In genomic region chr12:2414810-2415567, GRCh38 we compare ENCODE assay signal across 26 cellular contexts.
DNase-seq lines count a peak whose midpoint lies in the region; ATAC-seq and TF ChIP-seq lines count a peak whose summit lies in the region.
"Had no signal": no experiment of that assay in that cellular context is flagged by ENCODE, and none has a peak within 500 bp of the region (broad histone marks: within the 10 kb centered on the region; RNA-seq: fewer than 3 reads in every experiment).

No MANE protein-coding gene starts in this region.

- H3K9me3 Mint-ChIP-seq in CD4-positive, alpha-beta memory T cell = no peaks in the 10 kb centered on the region
- H3K9me3 Mint-ChIP-seq: natural killer cell treated with Interleukin-12 subunit alpha and Interleukin-12 subunit beta and Interleukin-15 and Interleukin-18, amount 100 ng/mL, for 72 hours; stimulated activated naive CD8-positive, alpha-beta T cell treated with anti-CD3 and anti-CD28 coated beads, Interleukin-15, amount 100 ng/mL, for 72 hours; T-helper 1 cell treated with Interleukin-12 subunit alpha and Interleukin-12 subunit beta and Interleukin-4 antibody, amounts not matched to agents 30 μg/mL and 1 μg/mL, for 36 hours had no signal

- H3K27ac ChIP-seq in GM23248 (no peak overlapping the region), PC-3 (ENCODE audit: low read length) (no peak overlapping the region), spleen (peak overlapping the region in 1 of 8 donors; percentile 8)
- no peak overlapping the region for H3K27ac ChIP-seq in CD4-positive, alpha-beta memory T cell (ENCODE audit: low read depth, low read length)
- H3K27ac ChIP-seq: cardiac muscle cell, upper lobe of left lung, VCaP had no signal

- TF ChIP-seq CTCF in PC-3 (conservative IDR thresholded peaks at IDR 0.05; ENCODE audit: low read depth, low read length) (0 out of 2 replicates have a peak, but pooled peaks have one; percentile 8), spleen (IDR thresholded peaks at IDR 0.05 in 8 of 11, conservative IDR thresholded peaks at IDR 0.05 in 3 of 11) (no peak)

- no TSS peak for BruUV-seq in PC-3 (replicated peaks; lab: Mats Ljungman, UMichigan)

- no peaks in the 10 kb centered on the region for H3F3A ChIP-seq in GM23248 (ENCODE audit: insufficient read depth)
- H3F3A ChIP-seq in PC-3 (ENCODE audit: low read length, unreplicated experiment) = no peaks in the 10 kb centered on the region

- H3K79me2 ChIP-seq in GM23248 (ENCODE audit: insufficient read depth) (peaks cover 8% of the 10 kb centered on the region; the same call in 1 of the 2 replicates), PC-3 (ENCODE audit: low read length) (no peaks in the 10 kb centered on the region)

- TF ChIP-seq POLR2A in spleen (IDR thresholded peaks at IDR 0.05) = no peak

- intact Hi-C loops in PC-3 (cut with micrococcal nuclease) = no loop called here
- intact Hi-C loops in spleen (cut with DNase I; ENCODE audit: low total_unique reads) = no loop called here
- intact Hi-C loops in CD4-positive, alpha-beta memory T cell (cut with micrococcal nuclease) = no loop called here

- no peaks in the 10 kb centered on the region for H3K9me2 ChIP-seq in GM23248 (ENCODE audit: insufficient read depth)
- H3K9me2 ChIP-seq in PC-3 (replicated peaks; ENCODE audit: low read length) = no peaks in the 10 kb centered on the region

- no peaks in the 10 kb centered on the region for H3K36me3 ChIP-seq in GM23248 (ENCODE audit: low read depth)
- H3K36me3 ChIP-seq in PC-3 (ENCODE audit: low read depth, low read length) = no peaks in the 10 kb centered on the region
- no peaks in the 10 kb centered on the region for H3K36me3 ChIP-seq in spleen
- no peaks in the 10 kb centered on the region for H3K36me3 ChIP-seq in CD4-positive, alpha-beta memory T cell (ENCODE audit: insufficient read depth, low read length)
- H3K36me3 ChIP-seq: cardiac muscle cell, upper lobe of left lung had no signal

- no peak overlapping the region for H3K4me3 Mint-ChIP-seq in CD4-positive, alpha-beta memory T cell
- H3K4me3 Mint-ChIP-seq: natural killer cell treated with Interleukin-12 subunit alpha and Interleukin-12 subunit beta and Interleukin-15 and Interleukin-18, amount 100 ng/mL, for 72 hours; stimulated activated naive CD8-positive, alpha-beta T cell treated with anti-CD3 and anti-CD28 coated beads, Interleukin-15, amount 100 ng/mL, for 72 hours; T-helper 1 cell treated with Interleukin-12 subunit alpha and Interleukin-12 subunit beta and Interleukin-4 antibody, amounts not matched to agents 30 μg/mL and 1 μg/mL, for 36 hours had no signal

- H4K20me1 ChIP-seq in GM23248 (ENCODE audit: insufficient read depth) (no peaks in the 10 kb centered on the region), PC-3 (ENCODE audit: low read length) (no peaks in the 10 kb centered on the region)

- ATAC-seq in PC-3 (no peak), GM21717 (IDR thresholded peaks at IDR 0.05; ENCODE audit: unreplicated experiment) (no peak), GM18858 (IDR thresholded peaks at IDR 0.05; ENCODE audit: unreplicated experiment) (no peak)
- ATAC-seq: natural killer cell treated with Interleukin-12 subunit alpha and Interleukin-12 subunit beta and Interleukin-15 and Interleukin-18, amount 100 ng/mL, for 72 hours; stimulated activated naive CD8-positive, alpha-beta T cell treated with anti-CD3 and anti-CD28 coated beads, Interleukin-15, amount 100 ng/mL, for 72 hours had no signal

- no peak overlapping the region for H3K27ac Mint-ChIP-seq in CD4-positive, alpha-beta memory T cell
- H3K27ac Mint-ChIP-seq: natural killer cell treated with Interleukin-12 subunit alpha and Interleukin-12 subunit beta and Interleukin-15 and Interleukin-18, amount 100 ng/mL, for 72 hours; T-helper 1 cell treated with Interleukin-12 subunit alpha and Interleukin-12 subunit beta and Interleukin-4 antibody, amounts not matched to agents 30 μg/mL and 1 μg/mL, for 36 hours had no signal

- H3K9me3 ChIP-seq in GM23248 (ENCODE audit: low read depth) (no peaks in the 10 kb centered on the region), PC-3 (ENCODE audit: low read length) (no peaks in the 10 kb centered on the region), spleen (no peaks in the 10 kb centered on the region)
- no peaks in the 10 kb centered on the region for H3K9me3 ChIP-seq in CD4-positive, alpha-beta memory T cell (ENCODE audit: control insufficient read depth in 1 of 2, low read length in 2 of 2)
- H3K9me3 ChIP-seq: upper lobe of left lung had no signal

- POLR2A ChIA-PET in PC-3 (lab: Charles Lee; ENCODE audit: unreplicated experiment) = no interaction called here
- POLR2A ChIA-PET in CD4-positive, alpha-beta memory T cell (lab: Charles Lee; ENCODE audit: partially characterized antibody) = no interaction called here

- no peak overlapping the region for H2AFZ ChIP-seq in GM23248
- H2AFZ ChIP-seq in PC-3 (ENCODE audit: low read length) = no peak overlapping the region

- H3K4me2 ChIP-seq in GM23248 (ENCODE audit: unreplicated experiment) (no peak overlapping the region), PC-3 (ENCODE audit: low read length) (no peak overlapping the region)

- 94 to 96% methylated on average over 19 of the region's 19 CpGs for WGBS in GM23248 (ENCODE audit: low coverage in 1 of 2, low lambda C conversion rate in 2 of 2, missing lambda C conversion rate in 2 of 2), 2 experiments
- 81 to 95% (median 88%) methylated on average over 19 of the region's 19 CpGs for WGBS in spleen, 5 donors

- no peaks in the 10 kb centered on the region for H3K4me1 ChIP-seq in GM23248 (ENCODE audit: insufficient read depth)
- no peaks in the 10 kb centered on the region for H3K4me1 ChIP-seq in PC-3 (ENCODE audit: insufficient read depth, low read length)
- H3K4me1 ChIP-seq in spleen = peaks cover 0 to 11% (median 0%) of the 10 kb centered on the region in 6 donors
- no peaks in the 10 kb centered on the region for H3K4me1 ChIP-seq in CD4-positive, alpha-beta memory T cell (ENCODE audit: insufficient read depth, low read length)
- H3K4me1 ChIP-seq: upper lobe of left lung had no signal

- H3K27me3 Mint-ChIP-seq in CD4-positive, alpha-beta memory T cell = peaks cover 0 to 5% of the 10 kb centered on the region in 2 donors
- H3K27me3 Mint-ChIP-seq: stimulated activated naive CD8-positive, alpha-beta T cell treated with anti-CD3 and anti-CD28 coated beads, Interleukin-15, amount 100 ng/mL, for 72 hours had no signal

- in situ Hi-C loops in GM23248 (cut with MboI) = no loop called here

- H3K36me3 Mint-ChIP-seq in CD4-positive, alpha-beta memory T cell = no peaks in the 10 kb centered on the region
- H3K36me3 Mint-ChIP-seq: natural killer cell treated with Interleukin-12 subunit alpha and Interleukin-12 subunit beta and Interleukin-15 and Interleukin-18, amount 100 ng/mL, for 72 hours had no signal

- H3K4me3 ChIP-seq in GM23248 (no peak overlapping the region), PC-3 (ENCODE audit: low read length) (no peak overlapping the region), spleen (no peak overlapping the region)
- no peak overlapping the region for H3K4me3 ChIP-seq in CD4-positive, alpha-beta memory T cell (ENCODE audit: low read length in 2 of 2)
- H3K4me3 ChIP-seq: cardiac muscle cell, upper lobe of left lung had no signal

- H3K27me3 ChIP-seq in GM23248 (replicated peaks; ENCODE audit: insufficient read depth) (no peaks in the 10 kb centered on the region), PC-3 (ENCODE audit: low read length) (peaks cover 54% of the 10 kb centered on the region), spleen (replicated peaks in 1 of 7) (no peaks in the 10 kb centered on the region)
- no peaks in the 10 kb centered on the region for H3K27me3 ChIP-seq in CD4-positive, alpha-beta memory T cell (ENCODE audit: insufficient read depth, low read length)
- H3K27me3 ChIP-seq: cardiac muscle cell, upper lobe of left lung had no signal

- H3K9ac ChIP-seq in GM23248 (no peak overlapping the region), PC-3 (ENCODE audit: low read length) (no peak overlapping the region)

- no peaks in the 10 kb centered on the region for H3K4me1 Mint-ChIP-seq in CD4-positive, alpha-beta memory T cell
- H3K4me1 Mint-ChIP-seq: stimulated activated naive CD8-positive, alpha-beta T cell treated with anti-CD3 and anti-CD28 coated beads, Interleukin-15, amount 100 ng/mL, for 72 hours had no signal

- CTCF ChIA-PET in PC-3 (lab: Charles Lee) = no interaction called here
- CTCF ChIA-PET in CD4-positive, alpha-beta memory T cell (lab: Charles Lee; ENCODE audit: partially characterized antibody) = no interaction called here

- peak; percentile 36 for DNase-seq in GM23248
- peak; percentile 15 for DNase-seq in PC-3
- DNase-seq in fibroblast of peridontal ligament (ENCODE audit: extremely low read depth) = peak; percentile 29
- peak; percentile 65 for DNase-seq in spleen
- no peak for DNase-seq in NCI-H82 treated with DMSO at 0.1 percent for 48 hours (lab: John Stamatoyannopoulos, UW; ENCODE audit: unreplicated experiment)
- no peak for DNase-seq in CD4-positive, alpha-beta memory T cell
- DNase-seq: activated CD4-positive, alpha-beta T cell treated with anti-CD3 and anti-CD28 coated beads, Interleukin-2, amount 50 U/mL, for 1 hour; activated CD8-positive, alpha-beta memory T cell treated with anti-CD3 and anti-CD28 coated beads, Interleukin-2, amount 50 U/mL, for 4 hours; activated gamma-delta T cell; amniotic stem cell; DND-41; MM.1S; NCI-H146; NCI-H2171; NCI-H526 treated with DMSO at 0.1 percent for 48 hours; SIG-M5; small intestine; stimulated activated CD4-positive, alpha-beta T cell treated with anti-CD3 and anti-CD28 coated beads, Interleukin-2, amount 100 ng/mL, for 48 hours; stimulated activated naive CD8-positive, alpha-beta T cell treated with anti-CD3 and anti-CD28 coated beads, Interleukin-15, amount 100 ng/mL, for 72 hours had no signal

Comparison
In these comparisons a context has a peak if more than half of its experiments do, and no peak if none do; other contexts are left out.
1. DNase-seq: peak in GM23248 (single experiment), PC-3 (single experiment), fibroblast of peridontal ligament (single experiment) and spleen (single experiment); none in NCI-H82 treated with DMSO at 0.1 percent for 48 hours (single experiment) and CD4-positive, alpha-beta memory T cell (0 of 5).